In genomic region chr19:44839272-44839671, GRCh38 we compare ENCODE assay signal across 21 cellular contexts. TPM values are rescaled to one million over a fixed set of nuclear protein-coding genes. Genes with fewer than 3 reads are reported as not detected.
"Had no signal": no experiment of that assay in that cellular context is flagged by ENCODE, and none has a peak within 500 bp of the region (broad histone marks: within the 10 kb centered on the region; RNA-seq: fewer than 3 reads in every experiment).

No MANE protein-coding gene starts in this region.

- H3K36me3 Mint-ChIP-seq: immature natural killer cell; memory B cell; naive thymus-derived CD8-positive, alpha-beta T cell; type B pancreatic cell had no signal

- DNase-seq: effector CD4-positive, alpha-beta T cell; gastrocnemius medialis; heart right ventricle; hypothalamus; immature natural killer cell; left ventricle myocardium inferior; lower lobe of right lung; naive thymus-derived CD8-positive, alpha-beta T cell; sigmoid colon; stimulated activated CD4-positive, alpha-beta T cell treated with anti-CD3 and anti-CD28 coated beads, Interleukin-12 subunit alpha, Interleukin-12 subunit beta, amount 100 ng/mL, for 4 hours; stimulated activated naive CD4-positive, alpha-beta T cell treated with Interleukin-2 at 50 U/mL for 16 hours; thyroid gland had no signal

- H3K9me3 Mint-ChIP-seq: immature natural killer cell; memory B cell; naive thymus-derived CD8-positive, alpha-beta T cell; type B pancreatic cell had no signal

- H3K4me1 Mint-ChIP-seq: immature natural killer cell, memory B cell had no signal

- H3K27ac ChIP-seq: coronary artery, epithelial cell of prostate, esophagus muscularis mucosa, gastrocnemius medialis, heart right ventricle, left ventricle myocardium inferior, lower lobe of right lung, neutrophil, sigmoid colon, skin epidermis, suprapubic skin, thyroid gland had no signal

- H3K27me3 ChIP-seq: gastrocnemius medialis, heart right ventricle, sigmoid colon, suprapubic skin, thyroid gland had no signal

- H3K4me3 Mint-ChIP-seq: immature natural killer cell, memory B cell, type B pancreatic cell had no signal

- H3K4me3 ChIP-seq: coronary artery, esophagus muscularis mucosa, gastrocnemius medialis, heart right ventricle, left ventricle myocardium inferior, lower lobe of right lung, sigmoid colon, skin epidermis, suprapubic skin, thyroid gland had no signal

- H3K4me1 ChIP-seq: suprapubic skin had no signal

- H3K36me3 ChIP-seq: esophagus muscularis mucosa, gastrocnemius medialis, heart right ventricle, left ventricle myocardium inferior, lower lobe of right lung, neutrophil, sigmoid colon, suprapubic skin, thyroid gland had no signal

- H3K27ac Mint-ChIP-seq: immature natural killer cell, memory B cell, type B pancreatic cell had no signal

- H3K9me3 ChIP-seq: esophagus muscularis mucosa, gastrocnemius medialis, heart right ventricle, left ventricle myocardium inferior, lower lobe of right lung, neutrophil, sigmoid colon, suprapubic skin, thyroid gland had no signal

RNA-seq across cellular contexts. Expression of gene BCAM, which starts 30.4 kb away (rescaled TPM):
- total RNA-seq: mononuclear cell; naive thymus-derived CD8-positive, alpha-beta T cell had no signal
- polyA plus RNA-seq: immature natural killer cell; naive thymus-derived CD8-positive, alpha-beta T cell had no signal
